In genomic region chr2:54636425-54637139, GRCh38 we compare ENCODE assay signal across 13 cellular contexts.
DNase-seq lines count a peak whose midpoint lies in the region; ATAC-seq and TF ChIP-seq lines count a peak whose summit lies in the region.
"Had no signal": no experiment of that assay in that cellular context is flagged by ENCODE, and none has a peak within 500 bp of the region (broad histone marks: within the 10 kb centered on the region; RNA-seq: fewer than 3 reads in every experiment).

No MANE protein-coding gene starts in this region.

- peak overlapping the region; percentile 68 to 83 for H3K27ac ChIP-seq in right atrium auricular region

- H3K36me3 ChIP-seq in right atrium auricular region (peaks cover 39% of the 10 kb centered on the region), Caco-2 (ENCODE audit: control insufficient read depth, insufficient read depth, low read length) (peaks cover 7% of the 10 kb centered on the region)

- H3K9me3 ChIP-seq in right atrium auricular region (no peaks in the 10 kb centered on the region), Caco-2 (no peaks in the 10 kb centered on the region)

- CTCF ChIA-PET in Caco-2 (lab: Charles Lee), result interaction anchor here (1.5 kb wide), 1 partner anchor 29 kb away, joined by 3 read pairs; no protein-coding TSS in a partner anchor

- no peak overlapping the region for H3K4me3 Mint-ChIP-seq in chondrocyte (ENCODE audit: unreplicated experiment)
- H3K4me3 Mint-ChIP-seq in Caco-2 (ENCODE audit: unreplicated experiment), result no peak overlapping the region

- H3K9me3 Mint-ChIP-seq in chondrocyte (ENCODE audit: low read depth) (no peaks in the 10 kb centered on the region), Caco-2 (ENCODE audit: unreplicated experiment) (no peaks in the 10 kb centered on the region)

- peaks cover 66% of the 10 kb centered on the region for H3K4me1 Mint-ChIP-seq in chondrocyte (ENCODE audit: low read depth)
- H3K4me1 Mint-ChIP-seq in Caco-2 (ENCODE audit: low read depth, unreplicated experiment), result peaks cover 44% of the 10 kb centered on the region

- ATAC-seq in GM18502 (IDR thresholded peaks at IDR 0.05; ENCODE audit: poor library complexity, unreplicated experiment) (no peak), HG03108 (IDR thresholded peaks at IDR 0.05; ENCODE audit: unreplicated experiment) (no peak)

- intact Hi-C loops in cardiac septum (cut with DNase I) (loop anchor here (5.0 to 10.0 kb wide), 2 partner anchors 159 to 302 kb away; a partner anchor contains a TSS), Caco-2 (cut with micrococcal nuclease; ENCODE audit: unreplicated experiment) (no loop called here)

- H3K27ac Mint-ChIP-seq in chondrocyte (ENCODE audit: unreplicated experiment) (peak overlapping the region; percentile 82), Caco-2 (ENCODE audit: unreplicated experiment) (no peak overlapping the region)

- DNase-seq in right atrium auricular region (ENCODE audit: low spot score), result no peak
- no peak for DNase-seq in cardiac septum (ENCODE audit: low spot score)
- DNase-seq in chondrocyte (ENCODE audit: low spot score), result no peak
- peak; percentile 6 for DNase-seq in midbrain (lab: John Stamatoyannopoulos, UW)
- DNase-seq in ureter (ENCODE audit: low spot score), result peak; percentile 38
- DNase-seq in Caco-2, result no peak
- DNase-seq: activated gamma-delta T cell treated with Interleukin-2 at 50 U/mL for 16 hours, DMS 273 treated with DMSO at 0.1 percent for 48 hours, hippocampal formation, SIG-M5 had no signal

- POLR2A ChIA-PET in Caco-2 (lab: Charles Lee), result no interaction called here

- no peaks in the 10 kb centered on the region for H3K27me3 Mint-ChIP-seq in chondrocyte (ENCODE audit: low read depth)
- no peaks in the 10 kb centered on the region for H3K27me3 Mint-ChIP-seq in Caco-2 (ENCODE audit: insufficient read depth, unreplicated experiment)

- H3K4me1 ChIP-seq in right atrium auricular region, result peaks cover 0 to 93% of the 10 kb centered on the region in 2 donors
- peaks cover 16% of the 10 kb centered on the region for H3K4me1 ChIP-seq in Caco-2

- H3K4me3 ChIP-seq in right atrium auricular region (no peak overlapping the region), Caco-2 (ENCODE audit: low read depth, low read length) (no peak overlapping the region)
- H3K4me3 ChIP-seq: skin epidermis had no signal

- H3K27me3 ChIP-seq in right atrium auricular region (no peaks in the 10 kb centered on the region), Caco-2 (replicated peaks; ENCODE audit: control insufficient read depth, insufficient read depth, low read length) (no peaks in the 10 kb centered on the region)

- H3K36me3 Mint-ChIP-seq in chondrocyte (ENCODE audit: low read depth) (peaks cover 24% of the 10 kb centered on the region), Caco-2 (ENCODE audit: insufficient read depth, unreplicated experiment) (peaks cover 96% of the 10 kb centered on the region)

- BruUV-seq in Caco-2 (replicated peaks; lab: Mats Ljungman, UMichigan), result no TSS peak

- TF ChIP-seq CTCF in right atrium auricular region (IDR thresholded peaks at IDR 0.05), result no peak
- TF ChIP-seq CTCF in chondrocyte (IDR thresholded peaks at IDR 0.05), result no peak
- TF ChIP-seq CTCF in Caco-2 (IDR thresholded peaks at IDR 0.05; ENCODE audit: insufficient read depth in 1 of 2, low read depth in 1 of 2, low read length in 1 of 2, severe bottlenecking in 1 of 2, unreplicated experiment in 1 of 2), result no peak

Comparison
In these comparisons a context has a peak if more than half of its experiments do, and no peak if none do; other contexts are left out.
1. DNase-seq: peak in midbrain (single experiment) and ureter (single experiment); none in right atrium auricular region (single experiment), cardiac septum (single experiment), chondrocyte (single experiment) and Caco-2 (0 of 2).